In genomic region chr16:88348377-88349152, GRCh38 we compare ENCODE assay signal across 28 cellular contexts. TPM values are rescaled to one million over a fixed set of nuclear protein-coding genes. Genes with fewer than 3 reads are reported as not detected.
DNase-seq lines count a peak whose midpoint lies in the region; ATAC-seq and TF ChIP-seq lines count a peak whose summit lies in the region.
"Had no signal": no experiment of that assay in that cellular context is flagged by ENCODE, and none has a peak within 500 bp of the region (broad histone marks: within the 10 kb centered on the region; RNA-seq: fewer than 3 reads in every experiment).

No MANE protein-coding gene starts in this region.

- H3K4me1 ChIP-seq in GM23338 (ENCODE audit: insufficient read depth) (no peaks in the 10 kb centered on the region), neural progenitor cell (no peaks in the 10 kb centered on the region)
- H3K4me1 ChIP-seq: gastrocnemius medialis, prostate gland, uterus had no signal

- H3K27me3 ChIP-seq in GM23338 (ENCODE audit: insufficient read depth): no peaks in the 10 kb centered on the region
- H3K27me3 ChIP-seq in neural progenitor cell: no peaks in the 10 kb centered on the region
- H3K27me3 ChIP-seq: cardiac muscle cell, gastrocnemius medialis, uterus had no signal

- H2AFZ ChIP-seq in GM23338 (no peak overlapping the region), neural progenitor cell (replicated peaks) (no peak overlapping the region)

- H3K27ac ChIP-seq in GM23338 (ENCODE audit: low read depth): no peak overlapping the region
- no peak overlapping the region for H3K27ac ChIP-seq in neural progenitor cell
- H3K27ac ChIP-seq: cardiac muscle cell, gastrocnemius medialis, prostate gland, uterus had no signal

- H3K79me2 ChIP-seq in GM23338 (replicated peaks; ENCODE audit: insufficient read depth): no peaks in the 10 kb centered on the region
- no peaks in the 10 kb centered on the region for H3K79me2 ChIP-seq in neural progenitor cell (ENCODE audit: low read depth)

- POLR2A ChIA-PET in activated CD8-positive, alpha-beta T cell treated with anti-CD3 and anti-CD28 coated beads for 36 hours (lab: Charles Lee): no interaction called here

- H4K20me1 ChIP-seq in GM23338 (replicated peaks; ENCODE audit: insufficient read depth) (no peaks in the 10 kb centered on the region), neural progenitor cell (ENCODE audit: low read depth) (no peaks in the 10 kb centered on the region)

- H3K9me3 Mint-ChIP-seq in activated CD4-positive, alpha-beta T cell treated with anti-CD3 and anti-CD28 coated beads, Interleukin-2, amount 10 ng/mL, durations not matched to agents 24 days and 14 days: peaks cover 5% of the 10 kb centered on the region
- H3K9me3 Mint-ChIP-seq in GM23338: peaks cover 6% of the 10 kb centered on the region
- no peaks in the 10 kb centered on the region for H3K9me3 Mint-ChIP-seq in activated CD8-positive, alpha-beta T cell treated with anti-CD3 and anti-CD28 coated beads for 36 hours
- H3K9me3 Mint-ChIP-seq in neural progenitor cell: peaks cover 8% of the 10 kb centered on the region
- H3K9me3 Mint-ChIP-seq: natural killer cell treated with Interleukin-12 subunit alpha and Interleukin-12 subunit beta and Interleukin-15 and Interleukin-18, amount 100 ng/mL, for 72 hours had no signal

- H3K9ac ChIP-seq in neural progenitor cell: no peak overlapping the region

- H3K27me3 Mint-ChIP-seq in activated CD4-positive, alpha-beta T cell treated with anti-CD3 and anti-CD28 coated beads, Interleukin-2, amount 10 ng/mL, durations not matched to agents 24 days and 14 days: no peaks in the 10 kb centered on the region
- H3K27me3 Mint-ChIP-seq in GM23338 (ENCODE audit: insufficient read depth, low read depth, poor library complexity): peaks cover 9% of the 10 kb centered on the region
- no peaks in the 10 kb centered on the region for H3K27me3 Mint-ChIP-seq in activated CD8-positive, alpha-beta T cell treated with anti-CD3 and anti-CD28 coated beads for 36 hours
- peaks cover 12% of the 10 kb centered on the region for H3K27me3 Mint-ChIP-seq in neural progenitor cell (ENCODE audit: insufficient read depth, low read depth)
- H3K27me3 Mint-ChIP-seq: natural killer cell treated with Interleukin-12 subunit alpha and Interleukin-12 subunit beta and Interleukin-15 and Interleukin-18, amount 100 ng/mL, for 72 hours had no signal

- CTCF ChIA-PET in activated CD8-positive, alpha-beta T cell treated with anti-CD3 and anti-CD28 coated beads for 36 hours (lab: Charles Lee): no interaction called here

- no peaks in the 10 kb centered on the region for H3K36me3 ChIP-seq in GM23338 (ENCODE audit: insufficient read depth)
- H3K36me3 ChIP-seq in neural progenitor cell: no peaks in the 10 kb centered on the region
- H3K36me3 ChIP-seq: cardiac muscle cell, gastrocnemius medialis, prostate gland, uterus had no signal

- intact Hi-C loops in activated CD4-positive, alpha-beta T cell treated with anti-CD3 and anti-CD28 coated beads, Interleukin-2, amount 10 ng/mL, durations not matched to agents 24 days and 14 days (cut with micrococcal nuclease): no loop called here
- intact Hi-C loops in activated CD8-positive, alpha-beta T cell treated with anti-CD3 and anti-CD28 coated beads for 36 hours (cut with micrococcal nuclease): no loop called here

- ATAC-seq in GM23338: peak; percentile 20; the same call in 1 of the 3 replicates
- ATAC-seq in activated CD8-positive, alpha-beta T cell treated with anti-CD3 and anti-CD28 coated beads for 36 hours: no peak
- no peak for ATAC-seq in HG02970 (IDR thresholded peaks at IDR 0.05; ENCODE audit: low FRiP score, unreplicated experiment)
- ATAC-seq: gastrocnemius medialis; natural killer cell treated with Interleukin-12 subunit alpha and Interleukin-12 subunit beta and Interleukin-15 and Interleukin-18, amount 100 ng/mL, for 72 hours had no signal

- no peak overlapping the region for H3K4me2 ChIP-seq in GM23338
- H3K4me2 ChIP-seq in neural progenitor cell: no peak overlapping the region
- H3K4me2 ChIP-seq: A549 had no signal

- peaks cover 2% of the 10 kb centered on the region for H3K4me1 Mint-ChIP-seq in activated CD4-positive, alpha-beta T cell treated with anti-CD3 and anti-CD28 coated beads, Interleukin-2, amount 10 ng/mL, durations not matched to agents 24 days and 14 days
- H3K4me1 Mint-ChIP-seq in GM23338: no peaks in the 10 kb centered on the region; the same call in 2 of the 3 replicates
- peaks cover 3% of the 10 kb centered on the region for H3K4me1 Mint-ChIP-seq in activated CD8-positive, alpha-beta T cell treated with anti-CD3 and anti-CD28 coated beads for 36 hours (ENCODE audit: low read depth)
- H3K4me1 Mint-ChIP-seq in neural progenitor cell: peaks cover 17% of the 10 kb centered on the region

- H3K9me2 ChIP-seq in GM23338 (ENCODE audit: insufficient read depth): no peaks in the 10 kb centered on the region

- no peaks in the 10 kb centered on the region for H3K9me3 ChIP-seq in neural progenitor cell (ENCODE audit: low read depth)
- H3K9me3 ChIP-seq: gastrocnemius medialis, prostate gland, uterus had no signal

- no peaks in the 10 kb centered on the region for H3K36me3 Mint-ChIP-seq in activated CD4-positive, alpha-beta T cell treated with anti-CD3 and anti-CD28 coated beads, Interleukin-2, amount 10 ng/mL, durations not matched to agents 24 days and 14 days (ENCODE audit: low read depth)
- H3K36me3 Mint-ChIP-seq in GM23338 (ENCODE audit: low read depth) (peaks cover 3% of the 10 kb centered on the region; the same call in 1 of the 3 replicates), neural progenitor cell (peaks cover 2% of the 10 kb centered on the region)
- H3K36me3 Mint-ChIP-seq in activated CD8-positive, alpha-beta T cell treated with anti-CD3 and anti-CD28 coated beads for 36 hours (ENCODE audit: low read depth): no peaks in the 10 kb centered on the region
- H3K36me3 Mint-ChIP-seq: natural killer cell treated with Interleukin-12 subunit alpha and Interleukin-12 subunit beta and Interleukin-15 and Interleukin-18, amount 100 ng/mL, for 72 hours had no signal

- H3K4me3 ChIP-seq in GM23338: no peak overlapping the region
- H3K4me3 ChIP-seq in neural progenitor cell: no peak overlapping the region
- H3K4me3 ChIP-seq: A549, cardiac muscle cell, gastrocnemius medialis, GM12878, prostate gland, uterus had no signal

- TF ChIP-seq CTCF in GM23338 (conservative IDR thresholded peaks at IDR 0.05; ENCODE audit: low read depth in 2 of 2): peak in 1 of 2 experiments; percentile 45; a peak in 2 of 4 replicates
- TF ChIP-seq CTCF in activated CD8-positive, alpha-beta T cell treated with anti-CD3 and anti-CD28 coated beads for 36 hours (IDR thresholded peaks at IDR 0.05): no peak
- TF ChIP-seq CTCF in neural progenitor cell (IDR thresholded peaks at IDR 0.05): peak; percentile 5

- peak overlapping the region; percentile 65 for H3K27ac Mint-ChIP-seq in activated CD4-positive, alpha-beta T cell treated with anti-CD3 and anti-CD28 coated beads, Interleukin-2, amount 10 ng/mL, durations not matched to agents 24 days and 14 days
- H3K27ac Mint-ChIP-seq in GM23338 (no peak overlapping the region), neural progenitor cell (no peak overlapping the region)
- H3K27ac Mint-ChIP-seq in activated CD8-positive, alpha-beta T cell treated with anti-CD3 and anti-CD28 coated beads for 36 hours: peak overlapping the region; percentile 28
- H3K27ac Mint-ChIP-seq: natural killer cell treated with Interleukin-12 subunit alpha and Interleukin-12 subunit beta and Interleukin-15 and Interleukin-18, amount 100 ng/mL, for 72 hours had no signal

- H3F3A ChIP-seq in GM23338 (replicated peaks; ENCODE audit: low read depth): no peaks in the 10 kb centered on the region
- H3F3A ChIP-seq in neural progenitor cell (ENCODE audit: low read depth): no peaks in the 10 kb centered on the region

- H3K4me3 Mint-ChIP-seq in activated CD4-positive, alpha-beta T cell treated with anti-CD3 and anti-CD28 coated beads, Interleukin-2, amount 10 ng/mL, durations not matched to agents 24 days and 14 days: no peak overlapping the region
- H3K4me3 Mint-ChIP-seq in GM23338 (no peak overlapping the region), neural progenitor cell (no peak overlapping the region)
- H3K4me3 Mint-ChIP-seq in activated CD8-positive, alpha-beta T cell treated with anti-CD3 and anti-CD28 coated beads for 36 hours: no peak overlapping the region
- H3K4me3 Mint-ChIP-seq: natural killer cell treated with Interleukin-12 subunit alpha and Interleukin-12 subunit beta and Interleukin-15 and Interleukin-18, amount 100 ng/mL, for 72 hours had no signal

- DNase-seq in activated CD4-positive, alpha-beta T cell treated with anti-CD3 and anti-CD28 coated beads, Interleukin-2, amount 10 ng/mL, durations not matched to agents 24 days and 14 days: no peak
- DNase-seq in activated CD4-positive, alpha-beta T cell treated with anti-CD3 and anti-CD28 coated beads, Interleukin-2, amount 50 U/mL, for 48 hours: no peak
- DNase-seq in GM23338 (ENCODE audit: low spot score) (no peak), neural progenitor cell (ENCODE audit: low spot score) (no peak), HUDEP-2 (lab: John Stamatoyannopoulos, UW; ENCODE audit: unreplicated experiment in 76 of 76) (no peak)
- no peak for DNase-seq in activated CD8-positive, alpha-beta T cell treated with anti-CD3 and anti-CD28 coated beads for 36 hours
- DNase-seq in stimulated activated CD4-positive, alpha-beta T cell treated with anti-CD3 and anti-CD28 coated beads, Interleukin-2, amount 100 ng/mL, for 24 hours: no peak
- DNase-seq: activated gamma-delta T cell, amniotic stem cell, C1 segment of cervical spinal cord, DMS 273 treated with DMSO at 0.1 percent for 48 hours, erythroblast, gastrocnemius medialis, GDM1, kidney glomerular epithelial cell, NCI-H1048, NCI-H2081, NCI-H510A, SHP77, small intestine, substantia nigra, uterus had no signal

RNA-seq across cellular contexts. Expression of gene ZNF469, which starts 34.2 kb away (rescaled TPM):
- total RNA-seq in activated CD4-positive, alpha-beta T cell treated with anti-CD3 and anti-CD28 coated beads, Interleukin-2, amount 10 ng/mL, durations not matched to agents 24 days and 14 days: 0.57 and 0.63 TPM in 2 replicates
- 1.4 and 1.9 TPM in 2 replicates for total RNA-seq in GM23338 (2014; rRNA removed; shearing (Covaris generic))
- 0.23 and 0.26 TPM in 2 replicates for polyA plus RNA-seq in GM23338 (2016; fragmentation: Nextera tagmentation; extraction: Ambion mirVana)
- under 1 TPM; 0.45 to 0.56 TPM for total RNA-seq in activated CD8-positive, alpha-beta T cell treated with anti-CD3 and anti-CD28 coated beads for 36 hours
- total RNA-seq in neural progenitor cell (ENCODE audit: low replicate concordance): 0.02 and 0.03 TPM in 2 replicates

Comparison
In these comparisons a context has a peak if more than half of its experiments do, and no peak if none do; other contexts are left out.
1. H3K27ac Mint-ChIP-seq: peak in activated CD4-positive, alpha-beta T cell treated with anti-CD3 and anti-CD28 coated beads, Interleukin-2, amount 10 ng/mL, durations not matched to agents 24 days and 14 days (single experiment) and activated CD8-positive, alpha-beta T cell treated with anti-CD3 and anti-CD28 coated beads for 36 hours (single experiment); none in GM23338 (single experiment) and neural progenitor cell (single experiment).